ENCODE assay signal across 8 cellular contexts in the genomic region with DNA sequence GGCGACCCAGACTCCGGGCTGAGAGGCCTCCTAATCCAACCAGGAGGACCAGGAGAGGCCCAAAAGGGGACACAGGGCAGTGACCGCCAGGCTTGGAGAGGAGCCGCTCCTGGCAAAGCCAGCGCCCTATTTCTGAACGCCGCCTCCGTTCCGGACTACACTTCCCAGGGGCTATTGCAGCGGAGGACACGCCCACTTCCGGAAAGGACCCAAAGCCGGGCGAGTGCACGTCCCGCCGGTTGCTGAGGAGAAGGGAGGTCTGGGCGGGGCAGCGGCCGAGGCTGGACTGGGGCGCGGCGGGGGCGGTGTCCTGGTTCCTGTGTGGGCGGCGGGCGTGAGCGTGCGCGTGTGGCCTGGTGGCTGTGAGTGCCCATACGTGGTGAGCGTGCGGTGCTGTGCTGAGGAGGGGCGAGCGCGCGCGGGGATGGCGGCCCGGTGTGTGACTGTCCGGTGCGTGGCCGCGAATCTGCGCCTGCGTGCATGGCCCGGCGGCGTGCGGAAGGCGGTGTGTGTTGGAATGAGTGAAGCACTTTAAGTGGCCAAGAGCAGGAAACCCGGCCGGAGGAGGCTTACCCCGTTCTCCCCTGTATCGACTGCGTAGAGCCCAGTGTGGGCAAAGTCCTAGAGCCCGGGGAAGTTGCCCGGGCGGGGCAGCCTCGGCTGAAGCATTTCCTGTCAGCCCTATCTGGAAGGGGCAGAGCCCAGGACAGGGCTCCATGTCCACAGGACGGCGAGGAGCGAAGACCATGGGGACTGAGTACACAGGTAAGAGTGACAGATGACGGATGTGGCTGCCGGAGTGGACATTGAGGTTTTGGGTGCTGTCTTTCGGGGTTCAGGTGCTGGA. TPM values are rescaled to one million over a fixed set of nuclear protein-coding genes. Genes with fewer than 3 reads are reported as not detected.
DNase-seq lines count a peak whose midpoint lies in the region; ATAC-seq and TF ChIP-seq lines count a peak whose summit lies in the region.

A gene (plus strand): TSS at position 195 of the 847 bp plus-strand sequence. CDS start 2,844 bp downstream, outside the sequence.

- peak; percentile 96 for ATAC-seq in GM21619 (IDR thresholded peaks at IDR 0.05; ENCODE audit: unreplicated experiment)
- peak; percentile 93 for ATAC-seq in activated naive CD8-positive, alpha-beta T cell treated with anti-CD3 and anti-CD28 coated beads, Interleukin-2, amount 10 ng/mL, durations not matched to agents 7 days and 5 days (ENCODE audit: low read depth)

- H3K27me3 ChIP-seq in osteoblast (ENCODE audit: insufficient read depth, low read length) (no peaks in the 10 kb centered on the region), testis (no peaks in the 10 kb centered on the region)

- DNase-seq in DMS153 treated with DMSO at 0.1 percent for 48 hours (lab: John Stamatoyannopoulos, UW; ENCODE audit: unreplicated experiment) (peak; percentile 51), KG1 (lab: John Stamatoyannopoulos, UW) (peak; percentile 78), SKM-1 (lab: John Stamatoyannopoulos, UW; ENCODE audit: unreplicated experiment) (peak; percentile 37), head of caudate nucleus (peak; percentile 89 to 98 (median 95)), osteoblast (ENCODE audit: insufficient read length, low spot score, missing footprints) (peak; percentile 98), testis (peak; percentile 98)
- peak; percentile 88 for DNase-seq in activated naive CD8-positive, alpha-beta T cell treated with anti-CD3 and anti-CD28 coated beads, Interleukin-2, amount 10 ng/mL, durations not matched to agents 7 days and 5 days

- H4K20me1 ChIP-seq in osteoblast (ENCODE audit: insufficient read depth, low read length), result no peaks in the 10 kb centered on the region

- POLR2A ChIA-PET in activated naive CD8-positive, alpha-beta T cell treated with anti-CD3 and anti-CD28 coated beads, Interleukin-2, amount 10 ng/mL, durations not matched to agents 7 days and 5 days (lab: Charles Lee), result interaction anchor here (0.5 to 1.3 kb wide), 2 partner anchors 28 to 1582 kb away, joined by 3 read pairs; no protein-coding TSS in a partner anchor

- H3K36me3 ChIP-seq in osteoblast (ENCODE audit: insufficient read depth, low read length) (peaks cover 25% of the 10 kb centered on the region), testis (ENCODE audit: low read depth, missing control alignments) (peaks cover 6% of the 10 kb centered on the region)

- peaks cover 60% of the 10 kb centered on the region for H3K36me3 Mint-ChIP-seq in activated naive CD8-positive, alpha-beta T cell treated with anti-CD3 and anti-CD28 coated beads, Interleukin-2, amount 10 ng/mL, durations not matched to agents 7 days and 5 days

- TF ChIP-seq CTCF in osteoblast (IDR thresholded peaks at IDR 0.05; ENCODE audit: extremely low read depth, low read depth, low read length), result no peak
- no peak for TF ChIP-seq CTCF in testis (IDR thresholded peaks at IDR 0.05)

- peak within 1 kb of the TSS; percentile 89 for H3K4me3 Mint-ChIP-seq in activated naive CD8-positive, alpha-beta T cell treated with anti-CD3 and anti-CD28 coated beads, Interleukin-2, amount 10 ng/mL, durations not matched to agents 7 days and 5 days

- H3K9me3 ChIP-seq in osteoblast (ENCODE audit: low read depth, low read length) (peaks cover 12% of the 10 kb centered on the region), testis (no peaks in the 10 kb centered on the region)

- 2 to 6% methylated on average over 12 to 66 of the region's 66 CpGs for WGBS in testis, 2 donors

- peak within 1 kb of the TSS; percentile 100 for H2AFZ ChIP-seq in osteoblast (ENCODE audit: low read length)

- peak within 1 kb of the TSS; percentile 90 for H3K4me2 ChIP-seq in osteoblast (ENCODE audit: insufficient read depth, low read length)

- peaks cover 6% of the 10 kb centered on the region for H3K4me1 ChIP-seq in osteoblast (ENCODE audit: insufficient read depth, low read length)
- peaks cover 6% of the 10 kb centered on the region for H3K4me1 ChIP-seq in testis

- no peak for TF ChIP-seq POLR2A in testis (IDR thresholded peaks at IDR 0.05)

- peak within 1 kb of the TSS; percentile 89 for H3K27ac Mint-ChIP-seq in activated naive CD8-positive, alpha-beta T cell treated with anti-CD3 and anti-CD28 coated beads, Interleukin-2, amount 10 ng/mL, durations not matched to agents 7 days and 5 days

- intact Hi-C loops in head of caudate nucleus (cut with DNase I), result no loop called here
- intact Hi-C loops in testis (cut with DNase I; ENCODE audit: low total_unique reads), result no loop called here

- peaks cover 11% of the 10 kb centered on the region for H3K79me2 ChIP-seq in osteoblast (ENCODE audit: insufficient read depth, low read length)

- no peaks in the 10 kb centered on the region for H3K27me3 Mint-ChIP-seq in activated naive CD8-positive, alpha-beta T cell treated with anti-CD3 and anti-CD28 coated beads, Interleukin-2, amount 10 ng/mL, durations not matched to agents 7 days and 5 days

- H3K4me3 ChIP-seq in osteoblast (ENCODE audit: insufficient read depth, low read length) (peak within 1 kb of the TSS; percentile 98), testis (peak within 1 kb of the TSS; percentile 75 to 88)

- peaks cover 7% of the 10 kb centered on the region for H3K4me1 Mint-ChIP-seq in activated naive CD8-positive, alpha-beta T cell treated with anti-CD3 and anti-CD28 coated beads, Interleukin-2, amount 10 ng/mL, durations not matched to agents 7 days and 5 days

- H3K27ac ChIP-seq in osteoblast (ENCODE audit: low read depth, low read length), result peak within 1 kb of the TSS; percentile 65
- peak within 1 kb of the TSS; percentile 35 to 70 for H3K27ac ChIP-seq in testis

- peaks cover 26% of the 10 kb centered on the region for H3K9me3 Mint-ChIP-seq in activated naive CD8-positive, alpha-beta T cell treated with anti-CD3 and anti-CD28 coated beads, Interleukin-2, amount 10 ng/mL, durations not matched to agents 7 days and 5 days

RNA-seq across cellular contexts. Expression of the gene that starts here (rescaled TPM):
- 1 to 10 TPM; 7.3 to 8.8 TPM for total RNA-seq in activated naive CD8-positive, alpha-beta T cell treated with anti-CD3 and anti-CD28 coated beads, Interleukin-2, amount 10 ng/mL, durations not matched to agents 7 days and 5 days
- total RNA-seq in osteoblast (4.7 TPM in 2 replicates), testis (10 to 100 TPM in 1 of 2 donors, 1 to 10 TPM in 1; 8.3 to 11.0 TPM)
- 4.5 TPM for polyA plus RNA-seq in testis (ENCODE audit: insufficient read depth, low read depth, low replicate concordance)

Comparison
In these comparisons a context has a peak if more than half of its experiments do, and no peak if none do; other contexts are left out.
1. Peak in every context shown above with its lines: DNase-seq, ATAC-seq, H3K4me3 ChIP-seq and H3K27ac ChIP-seq.
2. DNase-seq: peak in every context shown above with its lines; median percentile 98 in osteoblast; 98 in testis; 95 in head of caudate nucleus; 88 in activated naive CD8-positive, alpha-beta T cell treated with anti-CD3 and anti-CD28 coated beads, Interleukin-2, amount 10 ng/mL, durations not matched to agents 7 days and 5 days; 78 in KG1; 51 in DMS153 treated with DMSO at 0.1 percent for 48 hours; 37 in SKM-1.